33 cellular contexts compared by ENCODE assay signal in the genomic region with DNA sequence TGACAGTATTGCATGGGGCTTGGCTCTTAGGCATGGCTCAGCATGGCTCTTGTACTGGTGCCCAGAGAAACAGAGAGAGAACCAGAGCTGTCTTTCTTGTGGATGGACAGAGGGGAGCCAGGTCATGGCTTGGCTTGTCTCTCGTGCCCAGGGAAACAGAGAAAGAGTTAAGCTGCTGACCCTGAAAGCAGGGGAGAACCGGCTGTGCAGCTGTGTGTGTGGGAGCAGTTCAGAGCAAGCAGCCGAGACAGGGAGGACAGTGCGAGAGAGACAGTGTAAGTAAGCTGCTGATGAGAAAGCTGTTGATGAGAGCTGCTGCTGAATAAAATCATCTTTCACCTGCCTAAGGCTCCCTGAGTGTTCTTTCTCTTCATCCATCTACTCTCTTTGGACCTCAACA.
"Had no signal": no experiment of that assay in that cellular context is flagged by ENCODE, and none has a peak within 500 bp of the region (broad histone marks: within the 10 kb centered on the region; RNA-seq: fewer than 3 reads in every experiment).

No MANE protein-coding gene starts in this region.

- H3K27me3 ChIP-seq: breast epithelium, colonic mucosa, dorsolateral prefrontal cortex, gastrocnemius medialis, hepatocyte, right lobe of liver, uterus had no signal

- H3K27ac Mint-ChIP-seq: activated T-cell treated with anti-CD3 and anti-CD28 coated beads, Interleukin-2, amount 50 U/mL, for 24 hours; mesothelial cell of epicardium; stimulated activated effector memory CD8-positive, alpha-beta T cell treated with anti-CD3 and anti-CD28 coated beads, Interleukin-12 subunit alpha, Interleukin-12 subunit beta, amount 100 ng/mL, for 72 hours; stimulated activated naive CD8-positive, alpha-beta T cell treated with anti-CD3 and anti-CD28 coated beads, Interleukin-15, Interleukin-2, amounts not matched to agents 100 ng/mL and 50 ng/mL, for 24 hours; T-helper 1 cell treated with Interleukin-12 subunit alpha and Interleukin-12 subunit beta and Interleukin-4 antibody, amounts not matched to agents 30 μg/mL and 1 μg/mL, for 36 hours; type B pancreatic cell had no signal

- H3K36me3 Mint-ChIP-seq: mesothelial cell of epicardium; naive thymus-derived CD8-positive, alpha-beta T cell; stimulated activated effector memory CD8-positive, alpha-beta T cell treated with anti-CD3 and anti-CD28 coated beads, Interleukin-12 subunit alpha, Interleukin-12 subunit beta, amount 100 ng/mL, for 72 hours; type B pancreatic cell had no signal

- DNase-seq: activated CD4-positive, alpha-beta T cell treated with anti-CD3 and anti-CD28 coated beads for 48 hours; activated CD4-positive, alpha-beta T cell treated with anti-CD3 and anti-CD28 coated beads, Interleukin-2, amount 50 U/mL, for 48 hours; activated CD8-positive, alpha-beta memory T cell treated with anti-CD3 and anti-CD28 coated beads, Interleukin-2, amount 50 U/mL, for 48 hours; activated gamma-delta T cell treated with Interleukin-2 at 50 U/mL for 16 hours; activated naive CD4-positive, alpha-beta T cell treated with anti-CD3 and anti-CD28 coated beads, Interleukin-2, amount 50 U/mL, for 16 hours; activated T-cell treated with anti-CD3 and anti-CD28 coated beads, Interleukin-2, amount 50 U/mL, for 24 hours; amygdala; colonic mucosa; dorsolateral prefrontal cortex; effector memory CD4-positive, alpha-beta T cell; gastrocnemius medialis; glutamatergic neuron; islet precursor cell; mammary epithelial cell; naive thymus-derived CD8-positive, alpha-beta T cell; nucleus accumbens; right lobe of liver; stimulated activated CD4-positive, alpha-beta T cell treated with anti-CD3 and anti-CD28 coated beads, Interleukin-12 subunit alpha, Interleukin-12 subunit beta, amount 100 ng/mL, for 4 hours; stimulated activated CD4-positive, alpha-beta T cell treated with anti-CD3 and anti-CD28 coated beads, Interleukin-4, amount 100 ng/mL, for 24 hours; SW 1271; T1000; uterus; WERI-Rb-1 had no signal

- H3K9me3 ChIP-seq: breast epithelium, colonic mucosa, gastrocnemius medialis, right lobe of liver, uterus had no signal

- H2AFZ ChIP-seq: hepatocyte had no signal

- H3K4me3 ChIP-seq: breast epithelium, colonic mucosa, gastrocnemius medialis, hepatocyte, right lobe of liver, skin epidermis, uterus had no signal

- ATAC-seq: activated CD4-positive, CD25-positive, alpha-beta regulatory T cell treated with anti-CD3 and anti-CD28 coated beads, Interleukin-2, amount 50 U/mL, for 24 hours; gastrocnemius medialis; naive thymus-derived CD8-positive, alpha-beta T cell; right lobe of liver; stimulated activated effector memory CD8-positive, alpha-beta T cell treated with anti-CD3 and anti-CD28 coated beads, Interleukin-12 subunit alpha, Interleukin-12 subunit beta, amount 100 ng/mL, for 72 hours had no signal

- H3K27me3 Mint-ChIP-seq: activated T-cell treated with anti-CD3 and anti-CD28 coated beads, Interleukin-2, amount 50 U/mL, for 24 hours; central memory CD8-positive, alpha-beta T cell; naive thymus-derived CD8-positive, alpha-beta T cell; stimulated activated naive CD8-positive, alpha-beta T cell treated with anti-CD3 and anti-CD28 coated beads, Interleukin-15, Interleukin-2, amounts not matched to agents 100 ng/mL and 50 ng/mL, for 24 hours; type B pancreatic cell had no signal

- H3K36me3 ChIP-seq: breast epithelium, colonic mucosa, gastrocnemius medialis, right lobe of liver, uterus, WERI-Rb-1 had no signal

- H3K27ac ChIP-seq: colonic mucosa, gastrocnemius medialis, hepatocyte, right lobe of liver, skin epidermis, uterus, WERI-Rb-1 had no signal

- H3K4me2 ChIP-seq: hepatocyte had no signal

- H3K4me3 Mint-ChIP-seq: activated T-cell treated with anti-CD3 and anti-CD28 coated beads, Interleukin-2, amount 50 U/mL, for 24 hours; central memory CD8-positive, alpha-beta T cell; mesothelial cell of epicardium; stimulated activated effector memory CD8-positive, alpha-beta T cell treated with anti-CD3 and anti-CD28 coated beads, Interleukin-12 subunit alpha, Interleukin-12 subunit beta, amount 100 ng/mL, for 72 hours; stimulated activated naive CD8-positive, alpha-beta T cell treated with anti-CD3 and anti-CD28 coated beads, Interleukin-15, Interleukin-2, amounts not matched to agents 100 ng/mL and 50 ng/mL, for 24 hours; T-helper 1 cell treated with Interleukin-12 subunit alpha and Interleukin-12 subunit beta and Interleukin-4 antibody, amounts not matched to agents 30 μg/mL and 1 μg/mL, for 36 hours; type B pancreatic cell had no signal

- H3K79me2 ChIP-seq: hepatocyte had no signal

- H3K4me1 ChIP-seq: breast epithelium, uterus had no signal
